8 cellular contexts compared by ENCODE assay signal in genomic region chr5:138543730-138544104, GRCh38. TPM values are rescaled to one million over a fixed set of nuclear protein-coding genes. Genes with fewer than 3 reads are reported as not detected.
A peak's percentile ranks its signal among the peaks of the same experiment; 100 is the strongest.
DNase-seq lines count a peak whose midpoint lies in the region; ATAC-seq, FAIRE-seq and TF ChIP-seq lines count a peak whose summit lies in the region.

No MANE protein-coding gene starts in this region.

- ATAC-seq in GM19395 (IDR thresholded peaks at IDR 0.05; ENCODE audit: unreplicated experiment): peak; percentile 57
- ATAC-seq in HG03460 (IDR thresholded peaks at IDR 0.05; ENCODE audit: unreplicated experiment): peak; percentile 34
- ATAC-seq in body of pancreas: peak; percentile 62
- peak; percentile 71 for ATAC-seq in HepG2

- TF ChIP-seq CTCF in D721Med (IDR thresholded peaks at IDR 0.05; ENCODE audit: insufficient read depth, missing control alignments) (no peak), body of pancreas (IDR thresholded peaks at IDR 0.05) (no peak), HepG2 (CRISPR knock-in tag; IDR thresholded peaks at IDR 0.05) (no peak), transverse colon (IDR thresholded peaks at IDR 0.05) (no peak)

- BruUV-seq in HepG2 (replicated peaks; lab: Mats Ljungman, UMichigan): TSS peak; percentile 89

- peak overlapping the region; percentile 95 to 99 (median 98) for H3K27ac ChIP-seq in body of pancreas
- peak overlapping the region; percentile 98 for H3K27ac ChIP-seq in HepG2 (ENCODE audit: extremely low read length, insufficient read depth, low read length)
- H3K27ac ChIP-seq in transverse colon: peak overlapping the region; percentile 92 to 99 (median 98)

- TF ChIP-seq POLR2A in body of pancreas (IDR thresholded peaks at IDR 0.05): peak in 1 of 3 donors; percentile 0
- TF ChIP-seq POLR2A in HepG2 (IDR thresholded peaks at IDR 0.05; ENCODE audit: insufficient read depth in 1 of 2, low read depth in 2 of 2, low read length in 2 of 2): peak in 1 of 2 experiments; percentile 52; a peak in 2 of 4 replicates
- TF ChIP-seq POLR2A in transverse colon (IDR thresholded peaks at IDR 0.05): no peak

- in situ Hi-C loops in HepG2 (cut with HindIII; ENCODE audit: extremely low pct_ligation_motif_present, low pct_unique_long_range_greater_than_20kb) (loop anchor here (5.0 kb wide), 1 partner anchor 81 kb away; no protein-coding TSS in a partner anchor), transverse colon (cut with MboI; ENCODE audit: low pct_ligation_motif_present in 1 of 4, low pct_unique_long_range_greater_than_20kb in 1 of 4, low sequenced_read_pairs in 3 of 4) (loop anchor here in 1 of 4 donors (25.0 kb wide), 1 partner anchor 356 kb away; the partner anchor contains the start of genes BRD8 and KIF20A)

- H2AFZ ChIP-seq in HepG2 (ENCODE audit: low read length): no peak overlapping the region

- TF ChIP-seq RAD21 in HepG2 (CRISPR knock-in tag; IDR thresholded peaks at IDR 0.05): no peak

- H4K20me1 ChIP-seq in HepG2 (ENCODE audit: insufficient read depth, low read length): peaks cover 26% of the 10 kb centered on the region

- FAIRE-seq in D721Med (lab: Jason Lieb, UNC): no peak
- FAIRE-seq in HepG2 (lab: Jason Lieb, UNC): no peak

- peaks cover 93% of the 10 kb centered on the region for H3K79me2 ChIP-seq in HepG2 (ENCODE audit: insufficient read depth, low read length)

- WGBS in body of pancreas, 2 donors: 0 to 2% methylated on average over 12 of the region's 12 CpGs
- 3% methylated on average over 5 of the region's 12 CpGs for WGBS in HepG2 (ENCODE audit: low lambda C conversion rate)
- 1% methylated on average over 12 of the region's 12 CpGs; no CpG with 5 or more reads in 1 of the 2 donors for WGBS in transverse colon (ENCODE audit: low coverage in 1 of 2), 2 donors

- intact Hi-C loops in body of pancreas (cut with DNase I) (loop anchor here (10.0 kb wide), 1 partner anchor 89 kb away; no protein-coding TSS in a partner anchor), HepG2 (cut with micrococcal nuclease; ENCODE audit: unreplicated experiment) (loop anchor here (2.0 to 10.0 kb wide), 3 partner anchors 36 to 209 kb away; partner anchors contain the start of genes CDC25C, EGR1 and FAM53C), transverse colon (cut with DNase I; ENCODE audit: low total_unique reads) (loop anchor here (5.0 kb wide), 1 partner anchor 81 kb away; no protein-coding TSS in a partner anchor)

- CTCF ChIA-PET in HepG2 (lab: Yijun Ruan, JAX; ENCODE audit: low intra/inter-chr PET ratio, low total read pairs): no interaction called here

- TF ChIP-seq EP300 in HepG2 (IDR thresholded peaks at IDR 0.05; ENCODE audit: low read depth in 2 of 2, low read length in 2 of 2): no peak
- no peak for TF ChIP-seq EP300 in HepG2 (CRISPR knock-in tag; IDR thresholded peaks at IDR 0.05; ENCODE audit: borderline replicate concordance)
- TF ChIP-seq EP300 in transverse colon (IDR thresholded peaks at IDR 0.05; ENCODE audit: low read depth): no peak

- no peaks in the 10 kb centered on the region for H3K36me3 ChIP-seq in body of pancreas (replicated peaks in 1 of 2; ENCODE audit: insufficient read depth in 1 of 2, low read depth in 2 of 2)
- no peaks in the 10 kb centered on the region; a peak in 1 of 5 replicates for H3K36me3 ChIP-seq in HepG2 (replicated peaks in 1 of 2; ENCODE audit: control insufficient read depth in 1 of 2, insufficient read depth in 2 of 2, low read length in 2 of 2)
- no peaks in the 10 kb centered on the region for H3K36me3 ChIP-seq in transverse colon

- H3K9me3 ChIP-seq in body of pancreas (no peaks in the 10 kb centered on the region), HepG2 (ENCODE audit: low read length) (no peaks in the 10 kb centered on the region), transverse colon (no peaks in the 10 kb centered on the region)

- POLR2A ChIA-PET in HepG2 (lab: Yijun Ruan, JAX): interaction anchor here (0.7 to 4.1 kb wide), 20 partner anchors 9 to 841 kb away, joined by 3 to 33 read pairs (median 7); partner anchors contain the start of genes EGR1, FAM53C, HSPA9 and SIL1

- H3K4me1 ChIP-seq in body of pancreas (peaks cover 79% of the 10 kb centered on the region), HepG2 (ENCODE audit: insufficient read depth, low read length) (peaks cover 70% of the 10 kb centered on the region), transverse colon (peaks cover 31 to 77% (median 45%) of the 10 kb centered on the region in 4 donors)

- peak overlapping the region; percentile 52 to 94 for H3K4me3 ChIP-seq in body of pancreas
- peak overlapping the region; percentile 91 to 95 (median 92) for H3K4me3 ChIP-seq in HepG2 (replicated peaks in 1 of 3; ENCODE audit: insufficient read depth in 1 of 3, low read depth in 2 of 3, low read length in 3 of 3)
- H3K4me3 ChIP-seq in transverse colon: peak overlapping the region; percentile 81 to 90 (median 85)

- DNase-seq in D721Med (ENCODE audit: insufficient read length, low spot score): peak; percentile 29
- DNase-seq in body of pancreas: no peak
- DNase-seq in HepG2 (ENCODE audit: low spot score): no peak
- DNase-seq in transverse colon: no peak
- no peak for DNase-seq in glomerular visceral epithelial cell (ENCODE audit: extremely low spot score)
- DNase-seq in NCI-H524 (lab: John Stamatoyannopoulos, UW): no peak

- peak overlapping the region; percentile 96 for H3K4me2 ChIP-seq in HepG2 (ENCODE audit: low read depth, low read length)

- H3K27me3 ChIP-seq in body of pancreas (no peaks in the 10 kb centered on the region), HepG2 (ENCODE audit: control insufficient read depth in 1 of 2, insufficient read depth in 2 of 2, low read length in 2 of 2) (no peaks in the 10 kb centered on the region; a peak in 1 of 5 replicates), transverse colon (no peaks in the 10 kb centered on the region)

- peak overlapping the region; percentile 98 for H3K9ac ChIP-seq in HepG2 (ENCODE audit: insufficient read depth, low read depth, low read length)

TF ChIP-seq in HepG2, 621 proteins besides CTCF, POLR2A, EP300 and RAD21 (continues in another document):
- TF ChIP-seq ZNF251 (CRISPR knock-in tag; IDR thresholded peaks at IDR 0.05): no peak

RNA-seq across cellular contexts. Expression of gene ETF1, which starts 0.7 kb away (rescaled TPM):
- 10 to 100 TPM; 24.9 to 36.6 TPM for total RNA-seq in body of pancreas
- total RNA-seq in HepG2 (2016; rRNA removed; fragmentation: Illumina TruSeq; extraction: Trizol): 184 and 270 TPM in 2 replicates
- total RNA-seq in HepG2 (2016; cell fraction: cytosol; rRNA removed; fragmentation: Illumina TruSeq; extraction: Trizol; ENCODE audit: low read depth): 51.8 and 53.7 TPM in 2 replicates
- total RNA-seq in HepG2 (2016; cell fraction: insoluble cytoplasmic fraction; rRNA removed; fragmentation: Illumina TruSeq; extraction: Trizol): 190 and 264 TPM in 2 replicates
- total RNA-seq in HepG2 (2016; cell fraction: membrane; rRNA removed; fragmentation: Illumina TruSeq; extraction: Trizol): 150 and 153 TPM in 2 replicates
- 90.0 and 98.4 TPM in 2 replicates for total RNA-seq in HepG2 (2016; cell fraction: nucleus; rRNA removed; fragmentation: Illumina TruSeq; extraction: Trizol)
- polyA plus RNA-seq in HepG2 (2011; rRNA removed): 45.3 and 52.1 TPM in 2 replicates
- polyA plus RNA-seq in HepG2 (2011; cell fraction: cytosol; rRNA removed): 30.2 and 38.0 TPM in 2 replicates
- polyA plus RNA-seq in HepG2 (2011; cell fraction: nucleus; rRNA removed): 22.1 and 27.0 TPM in 2 replicates
- 73.5 and 77.9 TPM in 2 replicates for polyA plus RNA-seq in HepG2 (2012)
- polyA plus RNA-seq in HepG2 (2016; cell fraction: cytosol; fragmentation: Illumina TruSeq; extraction: Trizol; ENCODE audit: low read depth): 58.4 and 64.0 TPM in 2 replicates
- 240 and 256 TPM in 2 replicates for polyA plus RNA-seq in HepG2 (2016; cell fraction: insoluble cytoplasmic fraction; fragmentation: Illumina TruSeq; extraction: Trizol; ENCODE audit: low read depth)
- polyA plus RNA-seq in HepG2 (2016; cell fraction: membrane; fragmentation: Illumina TruSeq; extraction: Trizol; ENCODE audit: low read depth): 110 and 111 TPM in 2 replicates
- 129 and 137 TPM in 2 replicates for polyA plus RNA-seq in HepG2 (2016; cell fraction: nucleus; fragmentation: Illumina TruSeq; extraction: Trizol; ENCODE audit: insufficient read depth, low read depth)
- 28.2 and 68.1 TPM in 2 replicates for polyA minus RNA-seq in HepG2 (2011; rRNA and poly(A)+ RNA removed; ENCODE audit: low replicate concordance)
- polyA minus RNA-seq in HepG2 (2011; cell fraction: cytosol; rRNA and poly(A)+ RNA removed): 50.5 and 61.1 TPM in 2 replicates
- polyA minus RNA-seq in HepG2 (2011; cell fraction: nucleus; rRNA and poly(A)+ RNA removed): 51.4 and 66.6 TPM in 2 replicates
- 10 to 100 TPM; 39.8 to 66.6 (median 54.1) TPM for total RNA-seq in transverse colon

RNA-seq across cellular contexts. Expression of gene HSPA9, which starts 31.5 kb away (rescaled TPM):
- total RNA-seq in body of pancreas: 10 to 100 TPM; 79.8 to 98.3 TPM
- 478 and 735 TPM in 2 replicates for total RNA-seq in HepG2 (2016; rRNA removed; fragmentation: Illumina TruSeq; extraction: Trizol)
- total RNA-seq in HepG2 (2016; cell fraction: cytosol; rRNA removed; fragmentation: Illumina TruSeq; extraction: Trizol; ENCODE audit: low read depth): 60.7 and 67.1 TPM in 2 replicates
- total RNA-seq in HepG2 (2016; cell fraction: insoluble cytoplasmic fraction; rRNA removed; fragmentation: Illumina TruSeq; extraction: Trizol): 492 and 742 TPM in 2 replicates
- 128 and 136 TPM in 2 replicates for total RNA-seq in HepG2 (2016; cell fraction: membrane; rRNA removed; fragmentation: Illumina TruSeq; extraction: Trizol)
- total RNA-seq in HepG2 (2016; cell fraction: nucleus; rRNA removed; fragmentation: Illumina TruSeq; extraction: Trizol): 233 and 239 TPM in 2 replicates
- 165 and 187 TPM in 2 replicates for polyA plus RNA-seq in HepG2 (2011; rRNA removed)
- 153 and 171 TPM in 2 replicates for polyA plus RNA-seq in HepG2 (2011; cell fraction: cytosol; rRNA removed)
- 105 and 119 TPM in 2 replicates for polyA plus RNA-seq in HepG2 (2011; cell fraction: nucleus; rRNA removed)
- polyA plus RNA-seq in HepG2 (2012): 281 and 405 TPM in 2 replicates
- polyA plus RNA-seq in HepG2 (2016; cell fraction: cytosol; fragmentation: Illumina TruSeq; extraction: Trizol; ENCODE audit: low read depth): 26.8 and 33.1 TPM in 2 replicates
- polyA plus RNA-seq in HepG2 (2016; cell fraction: insoluble cytoplasmic fraction; fragmentation: Illumina TruSeq; extraction: Trizol; ENCODE audit: low read depth): 585 and 612 TPM in 2 replicates
- 74.1 and 78.6 TPM in 2 replicates for polyA plus RNA-seq in HepG2 (2016; cell fraction: membrane; fragmentation: Illumina TruSeq; extraction: Trizol; ENCODE audit: low read depth)
- 287 and 304 TPM in 2 replicates for polyA plus RNA-seq in HepG2 (2016; cell fraction: nucleus; fragmentation: Illumina TruSeq; extraction: Trizol; ENCODE audit: insufficient read depth, low read depth)
- polyA minus RNA-seq in HepG2 (2011; rRNA and poly(A)+ RNA removed; ENCODE audit: low replicate concordance): 402 and 449 TPM in 2 replicates
- 171 and 204 TPM in 2 replicates for polyA minus RNA-seq in HepG2 (2011; cell fraction: cytosol; rRNA and poly(A)+ RNA removed)
- 196 and 222 TPM in 2 replicates for polyA minus RNA-seq in HepG2 (2011; cell fraction: nucleus; rRNA and poly(A)+ RNA removed)
- 100 to 1,000 TPM in 3 of 4 donors, 10 to 100 TPM in 1; 82.7 to 236 (median 175) TPM for total RNA-seq in transverse colon
